ENCODE assay signal across 21 cellular contexts in the genomic region with DNA sequence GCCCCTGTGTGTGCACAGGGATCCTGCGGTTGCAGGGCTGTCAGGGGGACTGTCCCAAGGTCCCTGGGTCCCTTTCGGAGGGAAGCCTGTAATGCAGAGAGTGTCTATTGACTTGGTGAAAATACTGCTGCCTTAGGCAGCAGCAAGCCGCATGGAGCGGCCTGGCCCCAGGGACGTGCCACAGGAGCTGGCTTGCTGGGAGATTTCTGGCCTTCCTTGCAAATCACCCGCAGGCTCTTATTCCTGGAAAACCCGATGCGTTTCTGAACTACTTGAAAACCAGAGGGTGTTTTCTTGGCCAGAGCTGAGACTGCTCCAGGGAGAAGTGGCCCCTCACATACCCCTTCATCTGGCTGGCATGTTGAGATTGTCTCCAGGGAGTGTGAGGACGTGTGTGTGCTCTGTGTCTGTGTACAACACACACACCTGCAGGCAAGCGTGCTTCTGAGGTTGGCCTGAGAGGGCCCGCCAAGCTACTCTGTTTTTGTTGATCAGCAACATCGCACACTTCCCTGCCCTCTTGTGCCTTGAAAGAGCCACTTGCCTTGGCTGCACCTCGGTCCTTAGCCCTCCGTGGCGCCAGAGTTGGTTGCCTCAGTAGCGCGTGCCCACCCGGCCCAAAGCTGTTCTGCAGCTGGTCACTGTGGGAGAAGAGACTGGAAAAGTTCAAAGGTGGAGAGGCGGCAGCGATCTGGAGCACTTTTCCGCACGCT. TPM values are rescaled to one million over a fixed set of nuclear protein-coding genes. Genes with fewer than 3 reads are reported as not detected.
DNase-seq lines count a peak whose midpoint lies in the region; ATAC-seq and TF ChIP-seq lines count a peak whose summit lies in the region.
"Had no signal": no experiment of that assay in that cellular context is flagged by ENCODE, and none has a peak within 500 bp of the region (broad histone marks: within the 10 kb centered on the region; RNA-seq: fewer than 3 reads in every experiment).

No MANE protein-coding gene starts in this region.

- no peak overlapping the region for H2BK5ac ChIP-seq in neuronal stem cell (ENCODE audit: low read length)

- H2BK120ac ChIP-seq in neuronal stem cell (ENCODE audit: low read depth, low read length), result no peak overlapping the region

- no peak for TF ChIP-seq CTCF in ascending aorta (IDR thresholded peaks at IDR 0.05)
- no peak for TF ChIP-seq CTCF in coronary artery (IDR thresholded peaks at IDR 0.05)
- no peak for TF ChIP-seq CTCF in tibial nerve (IDR thresholded peaks at IDR 0.05)
- TF ChIP-seq CTCF in MM.1S (IDR thresholded peaks at IDR 0.05; ENCODE audit: low read length), result no peak

- H3K27me3 ChIP-seq in ascending aorta (no peaks in the 10 kb centered on the region), neuronal stem cell (ENCODE audit: control insufficient read depth in 3 of 3, insufficient read depth in 3 of 3, low read depth in 1 of 3, low read length in 3 of 3) (peaks cover 0 to 92% (median 8%) of the 10 kb centered on the region in 3 experiments), tibial nerve (peaks cover 0 to 14% of the 10 kb centered on the region in 2 donors), MM.1S (replicated peaks; ENCODE audit: insufficient read depth, low read length) (peaks cover 98% of the 10 kb centered on the region)
- H3K27me3 ChIP-seq in naive thymus-derived CD4-positive, alpha-beta T cell (ENCODE audit: control insufficient read depth in 2 of 2, insufficient read depth in 2 of 2, low read length in 2 of 2), result no peaks in the 10 kb centered on the region
- H3K27me3 ChIP-seq: MG63 had no signal

- no peak overlapping the region for H2BK12ac ChIP-seq in neuronal stem cell (ENCODE audit: low read length)

- no peak overlapping the region for H4K91ac ChIP-seq in neuronal stem cell (ENCODE audit: low read depth, low read length, poor library complexity)

- DNase-seq in ascending aorta (ENCODE audit: low spot score in 2 of 2), result no peak
- no peak for DNase-seq in coronary artery (ENCODE audit: low spot score)
- no peak for DNase-seq in neuronal stem cell (ENCODE audit: low spot score)
- DNase-seq in tibial nerve (ENCODE audit: low spot score in 2 of 2), result no peak
- DNase-seq in MM.1S, result no peak
- DNase-seq in naive thymus-derived CD4-positive, alpha-beta T cell, result no peak
- no peak for DNase-seq in SKM-1 treated with dmso at 0.1 percent for 144 hours (lab: John Stamatoyannopoulos, UW; ENCODE audit: unreplicated experiment)
- DNase-seq: DMS 273 treated with DMSO at 0.1 percent for 48 hours, IMR-90, Karpas-422, MG63, NCI-H1092 treated with DMSO at 0.1 percent for 48 hours, NCI-H2081 treated with DMSO at 0.1 percent for 48 hours, NCI-H510A, NCI-H774, PC-9 had no signal

- no peaks in the 10 kb centered on the region for H3K79me2 ChIP-seq in MM.1S (ENCODE audit: low read length)

- H3F3A ChIP-seq in MM.1S (ENCODE audit: insufficient read depth, low read length), result no peaks in the 10 kb centered on the region

- H3K14ac ChIP-seq in neuronal stem cell (ENCODE audit: low read length), result no peak overlapping the region

- peak overlapping the region; percentile 32 for H3K23ac ChIP-seq in neuronal stem cell (ENCODE audit: low read depth, low read length, poor library complexity)

- peak overlapping the region in 3 of 10 donors; percentile 18 to 60 (median 44) for H3K4me3 Mint-ChIP-seq in naive thymus-derived CD4-positive, alpha-beta T cell

- H3K9me3 Mint-ChIP-seq in naive thymus-derived CD4-positive, alpha-beta T cell, result no peaks in the 10 kb centered on the region

- H3K36me3 Mint-ChIP-seq in naive thymus-derived CD4-positive, alpha-beta T cell, result no peaks in the 10 kb centered on the region

- peak overlapping the region; percentile 77 for H2AK5ac ChIP-seq in neuronal stem cell (ENCODE audit: low read depth, low read length)

- intact Hi-C loops in ascending aorta (cut with DNase I), result loop anchor here (2.0 kb wide), 1 partner anchor 35 kb away; no protein-coding TSS in a partner anchor
- intact Hi-C loops in naive thymus-derived CD4-positive, alpha-beta T cell (cut with micrococcal nuclease), result loop anchor here in 1 of 2 donors (10.0 kb wide), 1 partner anchor 65 kb away; no protein-coding TSS in a partner anchor

- H3K4me3 ChIP-seq in ascending aorta (peak overlapping the region; percentile 35 to 37), coronary artery (peak overlapping the region; percentile 62), neuronal stem cell (ENCODE audit: low read length in 2 of 2) (no peak overlapping the region), tibial nerve (peak overlapping the region in 2 of 4 donors; percentile 19 to 23), MM.1S (ENCODE audit: low read length) (no peak overlapping the region)
- no peak overlapping the region for H3K4me3 ChIP-seq in naive thymus-derived CD4-positive, alpha-beta T cell (ENCODE audit: low read length)
- H3K4me3 ChIP-seq: A549, MG63, PC-9 had no signal

- H3K4me2 ChIP-seq in neuronal stem cell (ENCODE audit: insufficient read depth, low read length, poor library complexity, severe bottlenecking) (no peak overlapping the region), MM.1S (ENCODE audit: low read depth, low read length) (no peak overlapping the region)
- H3K4me2 ChIP-seq: A549, PC-9 had no signal

- H3K4ac ChIP-seq in neuronal stem cell (ENCODE audit: low read length), result no peak overlapping the region

- H3K9me3 ChIP-seq in ascending aorta, result no peaks in the 10 kb centered on the region
- no peaks in the 10 kb centered on the region for H3K9me3 ChIP-seq in neuronal stem cell (replicated peaks in 1 of 2; ENCODE audit: control insufficient read depth in 2 of 2, insufficient read depth in 1 of 2, low read depth in 1 of 2, low read length in 2 of 2)
- H3K9me3 ChIP-seq in tibial nerve, result no peaks in the 10 kb centered on the region
- no peaks in the 10 kb centered on the region for H3K9me3 ChIP-seq in MM.1S (replicated peaks; ENCODE audit: insufficient read depth, low read length)
- no peaks in the 10 kb centered on the region for H3K9me3 ChIP-seq in naive thymus-derived CD4-positive, alpha-beta T cell (ENCODE audit: control insufficient read depth in 2 of 3, low read length in 3 of 3)
- H3K9me3 ChIP-seq: A549, MG63 had no signal

- H3K27ac ChIP-seq in ascending aorta (peak overlapping the region; percentile 99 to 100), coronary artery (peak overlapping the region; percentile 100), neuronal stem cell (replicated peaks; ENCODE audit: low read length) (no peak overlapping the region), tibial nerve (peak overlapping the region; percentile 41 to 97 (median 97)), MM.1S (ENCODE audit: low read length) (no peak overlapping the region)
- no peak overlapping the region for H3K27ac ChIP-seq in naive thymus-derived CD4-positive, alpha-beta T cell (ENCODE audit: low read depth, low read length)
- H3K27ac ChIP-seq: A549, C4-2B, PC-9 had no signal

- H3K79me1 ChIP-seq in neuronal stem cell (ENCODE audit: low read depth, low read length), result peaks cover 17% of the 10 kb centered on the region

- H3K36me3 ChIP-seq in ascending aorta, result no peaks in the 10 kb centered on the region
- H3K36me3 ChIP-seq in neuronal stem cell (replicated peaks in 1 of 2; ENCODE audit: control insufficient read depth in 2 of 2, insufficient read depth in 2 of 2, low read length in 2 of 2), result no peaks in the 10 kb centered on the region
- no peaks in the 10 kb centered on the region for H3K36me3 ChIP-seq in tibial nerve
- H3K36me3 ChIP-seq in MM.1S (replicated peaks; ENCODE audit: insufficient read depth, low read length), result no peaks in the 10 kb centered on the region
- H3K36me3 ChIP-seq in naive thymus-derived CD4-positive, alpha-beta T cell (ENCODE audit: control insufficient read depth in 2 of 3, insufficient read depth in 3 of 3, low read length in 3 of 3), result no peaks in the 10 kb centered on the region
- H3K36me3 ChIP-seq: MG63 had no signal

- peaks cover 0 to 6% (median 0%) of the 10 kb centered on the region in 7 donors for H3K4me1 Mint-ChIP-seq in naive thymus-derived CD4-positive, alpha-beta T cell

- no peaks in the 10 kb centered on the region for H3K9me2 ChIP-seq in MM.1S (replicated peaks; ENCODE audit: insufficient read depth, low read length)

- no peak for TF ChIP-seq EP300 in tibial nerve (IDR thresholded peaks at IDR 0.05)

- H3K4me1 ChIP-seq in ascending aorta, result peaks cover 39 to 70% of the 10 kb centered on the region in 2 donors
- H3K4me1 ChIP-seq in neuronal stem cell (ENCODE audit: control insufficient read depth in 2 of 2, insufficient read depth in 1 of 2, low read depth in 1 of 2, low read length in 2 of 2), result peaks cover 0 to 29% of the 10 kb centered on the region in 2 donors
- H3K4me1 ChIP-seq in tibial nerve, result peaks cover 0 to 81% (median 14%) of the 10 kb centered on the region in 4 donors
- H3K4me1 ChIP-seq in MM.1S (ENCODE audit: low read length), result no peaks in the 10 kb centered on the region
- H3K4me1 ChIP-seq in naive thymus-derived CD4-positive, alpha-beta T cell (ENCODE audit: control insufficient read depth in 2 of 2, insufficient read depth in 2 of 2, low read length in 2 of 2), result no peaks in the 10 kb centered on the region
- H3K4me1 ChIP-seq: A549 had no signal

- H3K18ac ChIP-seq in neuronal stem cell (ENCODE audit: low read length), result peak overlapping the region; percentile 78

- no peak overlapping the region for H3K27ac Mint-ChIP-seq in naive thymus-derived CD4-positive, alpha-beta T cell

- no peak overlapping the region for H4K8ac ChIP-seq in neuronal stem cell (ENCODE audit: low read depth, low read length)

- ATAC-seq in naive thymus-derived CD4-positive, alpha-beta T cell, result no peak
- no peak for ATAC-seq in HG03432 (IDR thresholded peaks at IDR 0.05; ENCODE audit: unreplicated experiment)
- ATAC-seq: A549 had no signal

- H2AFZ ChIP-seq in neuronal stem cell (ENCODE audit: low read length) (no peak overlapping the region), MM.1S (ENCODE audit: low read length) (no peak overlapping the region)
- H2AFZ ChIP-seq: PC-9 had no signal

- no CpG with 5 or more reads among the region's 22 CpGs for WGBS in neuronal stem cell (ENCODE audit: extremely low coverage in 2 of 2, insufficient read length in 2 of 2, insufficient replicate concordance in 1 of 2), 2 donors
- 40 to 61% methylated on average over 17 to 22 of the region's 22 CpGs for WGBS in tibial nerve, 2 donors

- TF ChIP-seq POLR2A in tibial nerve (IDR thresholded peaks at IDR 0.05), result no peak

- H3K27me3 Mint-ChIP-seq in naive thymus-derived CD4-positive, alpha-beta T cell, result peaks cover 0 to 27% (median 6%) of the 10 kb centered on the region in 5 donors

- POLR2A ChIA-PET in naive thymus-derived CD4-positive, alpha-beta T cell (lab: Charles Lee), result no interaction called here

- H4K20me1 ChIP-seq in MM.1S (ENCODE audit: insufficient read depth, low read length), result no peaks in the 10 kb centered on the region

- CTCF ChIA-PET in naive thymus-derived CD4-positive, alpha-beta T cell (lab: Charles Lee), result no interaction called here

- H3K9ac ChIP-seq in neuronal stem cell (ENCODE audit: low read depth, low read length, poor library complexity) (no peak overlapping the region), MM.1S (ENCODE audit: low read length) (no peak overlapping the region)

- H2BK15ac ChIP-seq in neuronal stem cell (ENCODE audit: low read length), result peak overlapping the region; percentile 75

RNA-seq across cellular contexts. Expression of a gene that starts 10.5 kb away (rescaled TPM):
- total RNA-seq in ascending aorta (84.2 TPM), tibial nerve (10 to 100 TPM in 3 of 4 donors, 1 to 10 TPM in 1; 5.9 to 41.7 (median 11.2) TPM)
- 7.9 TPM for polyA plus RNA-seq in neuronal stem cell (2013, experiment 1 of 2)
- 7.6 TPM for polyA plus RNA-seq in neuronal stem cell (2013, experiment 2 of 2)
- under 1 TPM; 0.05 to 0.61 (median 0.36) TPM for total RNA-seq in naive thymus-derived CD4-positive, alpha-beta T cell
- not detected for polyA plus RNA-seq in naive thymus-derived CD4-positive, alpha-beta T cell
- total RNA-seq: HT-29, IMR-90, PC-9 had no signal

RNA-seq across cellular contexts. Expression of a gene that starts 58.3 kb away (rescaled TPM):
- total RNA-seq in ascending aorta (not detected), tibial nerve (not detected)
- polyA plus RNA-seq in neuronal stem cell (2013, experiment 1 of 2), result 0.29 TPM
- 0.29 TPM for polyA plus RNA-seq in neuronal stem cell (2013, experiment 2 of 2)
- not detected for total RNA-seq in naive thymus-derived CD4-positive, alpha-beta T cell
- polyA plus RNA-seq in naive thymus-derived CD4-positive, alpha-beta T cell, result not detected
- total RNA-seq: H4, HT-29, IMR-90, PC-9 had no signal
- polyA plus RNA-seq: A549, IMR-90 had no signal

Comparison
In these comparisons a context has a peak if more than half of its experiments do, and no peak if none do; other contexts are left out.
1. H3K27ac ChIP-seq: peak in ascending aorta (2 of 2), coronary artery (2 of 2) and tibial nerve (4 of 4); none in neuronal stem cell (single experiment), MM.1S (single experiment) and naive thymus-derived CD4-positive, alpha-beta T cell (single experiment).
2. H3K4me3 ChIP-seq: peak in ascending aorta (2 of 2) and coronary artery (single experiment); none in neuronal stem cell (0 of 2), MM.1S (single experiment) and naive thymus-derived CD4-positive, alpha-beta T cell (single experiment).
3. RNA of a gene that starts 10.5 kb away (total RNA-seq): 84.2 TPM in ascending aorta (single experiment) and 5.9 to 41.7 TPM in tibial nerve; 0.05 to 0.61 TPM in naive thymus-derived CD4-positive, alpha-beta T cell; every median in the first group is over 4 times any median in the second.